9 cellular contexts compared by ENCODE assay signal in genomic region chr2:218404351-218405145, GRCh38. TPM values are rescaled to one million over a fixed set of nuclear protein-coding genes. Genes with fewer than 3 reads are reported as not detected.
DNase-seq lines count a peak whose midpoint lies in the region; ATAC-seq, FAIRE-seq and TF ChIP-seq lines count a peak whose summit lies in the region.
"Had no signal": no experiment of that assay in that cellular context is flagged by ENCODE, and none has a peak within 500 bp of the region (broad histone marks: within the 10 kb centered on the region; RNA-seq: fewer than 3 reads in every experiment).

No MANE protein-coding gene starts in this region.

- in situ Hi-C loops in GM23248 (cut with MboI), result no loop called here

- H4K20me1 ChIP-seq in GM23248 (ENCODE audit: insufficient read depth) (no peaks in the 10 kb centered on the region), smooth muscle cell (ENCODE audit: low read depth) (peaks cover 17% of the 10 kb centered on the region)

- H3K9me3 ChIP-seq in GM23248 (ENCODE audit: low read depth), result no peaks in the 10 kb centered on the region
- H3K9me3 ChIP-seq in smooth muscle cell (replicated peaks; ENCODE audit: low read depth), result no peaks in the 10 kb centered on the region

- H3K79me2 ChIP-seq in GM23248 (ENCODE audit: insufficient read depth), result peaks cover 40% of the 10 kb centered on the region
- peaks cover 23% of the 10 kb centered on the region for H3K79me2 ChIP-seq in smooth muscle cell (ENCODE audit: low read depth)

- FAIRE-seq in urothelium cell line (lab: Jason Lieb, UNC), result no peak

- H2AFZ ChIP-seq in GM23248, result no peak overlapping the region
- H2AFZ ChIP-seq in smooth muscle cell (ENCODE audit: low read depth), result no peak overlapping the region

- no peak for TF ChIP-seq CTCF in VCaP (conservative IDR thresholded peaks at IDR 0.05)
- TF ChIP-seq CTCF in smooth muscle cell (IDR thresholded peaks at IDR 0.05; ENCODE audit: borderline replicate concordance, insufficient read depth, poor library complexity, severe bottlenecking), result no peak

- H3K27me3 ChIP-seq in GM23248 (replicated peaks; ENCODE audit: insufficient read depth) (no peaks in the 10 kb centered on the region), smooth muscle cell (ENCODE audit: low read depth) (no peaks in the 10 kb centered on the region)

- H3F3A ChIP-seq in GM23248 (ENCODE audit: insufficient read depth) (peaks cover 16% of the 10 kb centered on the region), smooth muscle cell (ENCODE audit: low read depth) (peaks cover 10% of the 10 kb centered on the region)

- H3K9me2 ChIP-seq in GM23248 (ENCODE audit: insufficient read depth), result no peaks in the 10 kb centered on the region

- H3K4me1 ChIP-seq in GM23248 (ENCODE audit: insufficient read depth) (peaks cover 20% of the 10 kb centered on the region), smooth muscle cell (ENCODE audit: low read depth) (peaks cover 15% of the 10 kb centered on the region)

- 58 to 62% methylated on average over 17 to 18 of the region's 18 CpGs for WGBS in GM23248 (ENCODE audit: low coverage in 1 of 2, low lambda C conversion rate in 2 of 2, missing lambda C conversion rate in 2 of 2), 2 experiments
- WGBS in smooth muscle cell (ENCODE audit: low lambda C conversion rate), result 88% methylated on average over 18 of the region's 18 CpGs

- H3K36me3 ChIP-seq in GM23248 (ENCODE audit: low read depth), result 0 out of 2 replicates have a peak, but pooled peaks cover 3% of the 10 kb centered on the region
- H3K36me3 ChIP-seq in smooth muscle cell (ENCODE audit: low read depth), result no peaks in the 10 kb centered on the region

- H3K4me3 ChIP-seq in GM23248, result no peak overlapping the region
- no peak overlapping the region for H3K4me3 ChIP-seq in smooth muscle cell

- ATAC-seq in HG03571 (IDR thresholded peaks at IDR 0.05; ENCODE audit: unreplicated experiment), result no peak
- no peak for ATAC-seq in HG03460 (IDR thresholded peaks at IDR 0.05; ENCODE audit: unreplicated experiment)

- H3K27ac ChIP-seq in GM23248 (peak overlapping the region; percentile 56; the same call in 1 of the 2 replicates), VCaP (peak overlapping the region; percentile 91), smooth muscle cell (ENCODE audit: low read depth) (peak overlapping the region; percentile 69)

- H3K4me2 ChIP-seq in GM23248 (ENCODE audit: unreplicated experiment), result no peak overlapping the region
- H3K4me2 ChIP-seq in smooth muscle cell, result no peak overlapping the region

- DNase-seq in GM23248 (peak; percentile 52), islet precursor cell (peak; percentile 54), smooth muscle cell (lab: John Stamatoyannopoulos, UW; ENCODE audit: unreplicated experiment) (no peak), DMS79 (lab: John Stamatoyannopoulos, UW) (no peak), urothelium cell line (ENCODE audit: low spot score) (no peak)
- DNase-seq: NCI-H524 had no signal

- no peak overlapping the region for H3K9ac ChIP-seq in GM23248
- H3K9ac ChIP-seq in smooth muscle cell (ENCODE audit: low read depth), result no peak overlapping the region

RNA-seq across cellular contexts. Expression of gene CTDSP1, which starts 4.9 kb away (rescaled TPM):
- 82.7 and 119 TPM in 2 replicates for total RNA-seq in GM23248 (2014; rRNA removed; shearing (Covaris generic))
- polyA plus RNA-seq in GM23248 (2016; fragmentation: Nextera tagmentation; extraction: Ambion mirVana), result 28.5 and 31.0 TPM in 2 replicates
- total RNA-seq in smooth muscle cell, result 62.5 and 70.9 TPM in 2 replicates
- 18.7 and 20.3 TPM in 2 replicates for polyA plus RNA-seq in smooth muscle cell

RNA-seq across cellular contexts. Expression of gene VIL1, which starts 14.4 kb away (rescaled TPM):
- total RNA-seq in GM23248 (2014; rRNA removed; shearing (Covaris generic)), result not detected in 2 replicates
- polyA plus RNA-seq in GM23248 (2016; fragmentation: Nextera tagmentation; extraction: Ambion mirVana), result not detected in 2 replicates
- not detected in 2 replicates for total RNA-seq in smooth muscle cell
- 0.14 and 0.15 TPM in 2 replicates for polyA plus RNA-seq in smooth muscle cell

RNA-seq across cellular contexts. Expression of gene SLC11A1, which starts 22.5 kb away (rescaled TPM):
- not detected in 2 replicates for total RNA-seq in GM23248 (2014; rRNA removed; shearing (Covaris generic))
- polyA plus RNA-seq in GM23248 (2016; fragmentation: Nextera tagmentation; extraction: Ambion mirVana) (0.13 and 0.16 TPM in 2 replicates), smooth muscle cell (0.14 and 0.38 TPM in 2 replicates)
- 0.31 TPM in 1 of 2 replicates, not detected in the other for total RNA-seq in smooth muscle cell

RNA-seq across cellular contexts. Expression of gene CATIP, which starts 47.9 kb away (rescaled TPM):
- not detected in 2 replicates for total RNA-seq in GM23248 (2014; rRNA removed; shearing (Covaris generic))
- not detected in 2 replicates for polyA plus RNA-seq in GM23248 (2016; fragmentation: Nextera tagmentation; extraction: Ambion mirVana)
- total RNA-seq in smooth muscle cell, result not detected in 2 replicates
- polyA plus RNA-seq in smooth muscle cell, result 0.18 and 0.25 TPM in 2 replicates

Comparison
In these comparisons a context has a peak if more than half of its experiments do, and no peak if none do; other contexts are left out.
1. DNase-seq: peak in GM23248 (single experiment) and islet precursor cell (single experiment); none in smooth muscle cell (single experiment), DMS79 (single experiment) and urothelium cell line (single experiment).
2. Peak in every context shown above with its lines, with median percentiles within 50 percentile points of each other: H3K27ac ChIP-seq.